In the genomic region with DNA sequence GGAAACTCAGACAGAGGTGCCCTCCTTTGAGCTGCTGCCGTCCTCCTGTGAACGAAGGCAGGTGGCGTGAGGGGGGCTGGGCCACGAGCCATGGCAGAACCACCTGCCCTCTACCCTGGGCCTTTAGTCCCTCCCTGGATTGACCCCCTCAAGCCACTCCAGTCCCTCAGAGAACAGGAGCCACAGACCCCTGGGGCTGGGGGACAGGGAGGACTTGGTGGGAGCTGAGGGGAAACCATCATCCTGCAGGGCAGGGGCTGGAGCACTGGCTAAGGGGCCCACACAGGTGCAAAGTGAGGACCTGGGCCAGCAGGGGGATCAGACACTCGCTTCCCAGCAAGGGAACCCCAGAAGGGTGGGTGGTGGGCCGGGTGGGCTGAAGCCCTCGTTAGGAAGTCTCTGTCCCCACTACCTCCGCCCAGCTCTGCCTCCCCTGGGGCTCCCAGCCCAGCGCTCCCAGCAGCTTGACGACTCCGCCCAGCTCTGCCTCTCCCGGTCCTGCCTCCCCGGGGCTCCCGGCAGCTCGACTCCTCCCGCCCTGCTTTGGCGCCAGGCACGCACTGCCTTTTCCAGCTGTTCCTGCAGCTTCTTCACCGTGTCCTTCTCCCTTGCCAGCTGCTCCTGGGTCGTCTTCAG, we compare ENCODE assay signal across 9 cellular contexts. TPM values are rescaled to one million over a fixed set of nuclear protein-coding genes. Genes with fewer than 3 reads are reported as not detected.
A peak's percentile ranks its signal among the peaks of the same experiment; 100 is the strongest.
DNase-seq lines count a peak whose midpoint lies in the region; ATAC-seq and TF ChIP-seq lines count a peak whose summit lies in the region.
"Had no signal": no experiment of that assay in that cellular context is flagged by ENCODE, and none has a peak within 500 bp of the region (broad histone marks: within the 10 kb centered on the region; RNA-seq: fewer than 3 reads in every experiment).

No MANE protein-coding gene starts in this region.

- DNase-seq in activated CD4-positive, alpha-beta T cell treated with anti-CD3 and anti-CD28 coated beads for 1 hour = peak; percentile 7
- DNase-seq in activated CD4-positive, alpha-beta T cell treated with anti-CD3 and anti-CD28 coated beads, Interleukin-2, amount 10 ng/mL, durations not matched to agents 24 days and 14 days = no peak
- DNase-seq in kidney tubule cell (ENCODE audit: low spot score) = peak; percentile 35
- DNase-seq in transverse colon = peak; percentile 78
- DNase-seq in stimulated activated naive CD4-positive, alpha-beta T cell (lab: John Stamatoyannopoulos, UW) = no peak
- DNase-seq in foreskin melanocyte = no peak
- DNase-seq: naive B cell had no signal

- peaks cover 9% of the 10 kb centered on the region for H3K36me3 Mint-ChIP-seq in activated CD4-positive, alpha-beta T cell treated with anti-CD3 and anti-CD28 coated beads, Interleukin-2, amount 10 ng/mL, durations not matched to agents 24 days and 14 days (ENCODE audit: low read depth)
- H3K36me3 Mint-ChIP-seq in activated T-helper 17 cell treated with anti-CD3 and anti-CD28 coated beads, Interleukin-2, amount 50 U/mL, for 72 hours (ENCODE audit: low read depth) = peaks cover 7% of the 10 kb centered on the region
- H3K36me3 Mint-ChIP-seq: naive B cell had no signal

- H3K27me3 ChIP-seq in transverse colon = no peaks in the 10 kb centered on the region

- no peak for TF ChIP-seq EP300 in transverse colon (IDR thresholded peaks at IDR 0.05; ENCODE audit: low read depth)

- ATAC-seq in activated T-helper 17 cell treated with anti-CD3 and anti-CD28 coated beads, Interleukin-2, amount 50 U/mL, for 72 hours (replicated peaks) = no peak
- no peak for ATAC-seq in HG03469 (IDR thresholded peaks at IDR 0.05; ENCODE audit: unreplicated experiment)

- intact Hi-C loops in activated CD4-positive, alpha-beta T cell treated with anti-CD3 and anti-CD28 coated beads, Interleukin-2, amount 10 ng/mL, durations not matched to agents 24 days and 14 days (cut with micrococcal nuclease) = loop anchor here (5.0 kb wide), 1 partner anchor 42 kb away; the partner anchor contains the start of gene DSTN
- intact Hi-C loops in transverse colon (cut with DNase I; ENCODE audit: low total_unique reads) = loop anchor here (5.0 kb wide), 1 partner anchor 42 kb away; the partner anchor contains the start of gene DSTN

- H3K27ac ChIP-seq in transverse colon = peak overlapping the region; percentile 61 to 86 (median 82)

- no peaks in the 10 kb centered on the region for H3K27me3 Mint-ChIP-seq in activated CD4-positive, alpha-beta T cell treated with anti-CD3 and anti-CD28 coated beads, Interleukin-2, amount 10 ng/mL, durations not matched to agents 24 days and 14 days
- no peaks in the 10 kb centered on the region for H3K27me3 Mint-ChIP-seq in activated T-helper 17 cell treated with anti-CD3 and anti-CD28 coated beads, Interleukin-2, amount 50 U/mL, for 72 hours
- H3K27me3 Mint-ChIP-seq: naive B cell had no signal

- no peak for TF ChIP-seq POLR2A in transverse colon (IDR thresholded peaks at IDR 0.05)

- H3K4me3 Mint-ChIP-seq in activated CD4-positive, alpha-beta T cell treated with anti-CD3 and anti-CD28 coated beads, Interleukin-2, amount 10 ng/mL, durations not matched to agents 24 days and 14 days = no peak overlapping the region
- H3K4me3 Mint-ChIP-seq in activated T-helper 17 cell treated with anti-CD3 and anti-CD28 coated beads, Interleukin-2, amount 50 U/mL, for 72 hours = no peak overlapping the region

- peaks cover 21% of the 10 kb centered on the region for H3K4me1 Mint-ChIP-seq in activated CD4-positive, alpha-beta T cell treated with anti-CD3 and anti-CD28 coated beads, Interleukin-2, amount 10 ng/mL, durations not matched to agents 24 days and 14 days
- peaks cover 12% of the 10 kb centered on the region for H3K4me1 Mint-ChIP-seq in activated T-helper 17 cell treated with anti-CD3 and anti-CD28 coated beads, Interleukin-2, amount 50 U/mL, for 72 hours

- H3K4me1 ChIP-seq in transverse colon = peaks cover 29 to 71% (median 55%) of the 10 kb centered on the region in 4 donors

- WGBS in transverse colon (ENCODE audit: low coverage in 1 of 2), 2 donors = 43% methylated on average over 11 of the region's 20 CpGs; no CpG with 5 or more reads in 1 of the 2 donors

- no peaks in the 10 kb centered on the region for H3K9me3 Mint-ChIP-seq in activated CD4-positive, alpha-beta T cell treated with anti-CD3 and anti-CD28 coated beads, Interleukin-2, amount 10 ng/mL, durations not matched to agents 24 days and 14 days
- no peaks in the 10 kb centered on the region for H3K9me3 Mint-ChIP-seq in activated T-helper 17 cell treated with anti-CD3 and anti-CD28 coated beads, Interleukin-2, amount 50 U/mL, for 72 hours
- H3K9me3 Mint-ChIP-seq: naive B cell had no signal

- H3K36me3 ChIP-seq in transverse colon = peaks cover 0 to 21% (median 9%) of the 10 kb centered on the region in 4 donors

- H3K9me3 ChIP-seq in transverse colon = no peaks in the 10 kb centered on the region

- H3K27ac Mint-ChIP-seq in activated CD4-positive, alpha-beta T cell treated with anti-CD3 and anti-CD28 coated beads, Interleukin-2, amount 10 ng/mL, durations not matched to agents 24 days and 14 days = no peak overlapping the region
- peak overlapping the region; percentile 70 for H3K27ac Mint-ChIP-seq in activated T-helper 17 cell treated with anti-CD3 and anti-CD28 coated beads, Interleukin-2, amount 50 U/mL, for 72 hours

- in situ Hi-C loops in transverse colon (cut with MboI; ENCODE audit: low pct_ligation_motif_present in 1 of 4, low pct_unique_long_range_greater_than_20kb in 1 of 4, low sequenced_read_pairs in 3 of 4) = no loop called here

- H3K4me3 ChIP-seq in transverse colon = no peak overlapping the region

- TF ChIP-seq CTCF in transverse colon (IDR thresholded peaks at IDR 0.05) = no peak

RNA-seq across cellular contexts. Expression of gene DSTN, which starts 44.4 kb away (rescaled TPM):
- total RNA-seq in activated CD4-positive, alpha-beta T cell treated with anti-CD3 and anti-CD28 coated beads, Interleukin-2, amount 10 ng/mL, durations not matched to agents 24 days and 14 days = 58.6 and 65.6 TPM in 2 replicates
- total RNA-seq in activated T-helper 17 cell treated with anti-CD3 and anti-CD28 coated beads, Interleukin-2, amount 50 U/mL, for 72 hours = 10 to 100 TPM; 42.9 to 45.8 TPM
- total RNA-seq in transverse colon = 100 to 1,000 TPM; 280 to 589 (median 373) TPM

Comparison
In these comparisons a context has a peak if more than half of its experiments do, and no peak if none do; other contexts are left out.
1. DNase-seq: peak in activated CD4-positive, alpha-beta T cell treated with anti-CD3 and anti-CD28 coated beads for 1 hour (single experiment), kidney tubule cell (single experiment) and transverse colon (single experiment); none in activated CD4-positive, alpha-beta T cell treated with anti-CD3 and anti-CD28 coated beads, Interleukin-2, amount 10 ng/mL, durations not matched to agents 24 days and 14 days (single experiment), stimulated activated naive CD4-positive, alpha-beta T cell (0 of 6) and foreskin melanocyte (single experiment).